In genomic region chr5:138491284-138491648, GRCh38 we compare ENCODE assay signal across 8 cellular contexts. TPM values are rescaled to one million over a fixed set of nuclear protein-coding genes. Genes with fewer than 3 reads are reported as not detected.
DNase-seq lines count a peak whose midpoint lies in the region; ATAC-seq, FAIRE-seq and TF ChIP-seq lines count a peak whose summit lies in the region.

No MANE protein-coding gene starts in this region.

- DNase-seq in AG04449 (ENCODE audit: low read depth, low spot score) (no peak), HCT116 (ENCODE audit: low read depth, low spot score) (no peak), bronchial epithelial cell (ENCODE audit: low read depth) (no peak), NCI-H446 (lab: John Stamatoyannopoulos, UW) (no peak), ureter (ENCODE audit: low spot score) (no peak), hepatic stellate cell (ENCODE audit: low spot score) (no peak)

- no peaks in the 10 kb centered on the region for H4K20me1 ChIP-seq in HCT116 (ENCODE audit: insufficient read depth)

- TF ChIP-seq RAD21 in HCT116 (IDR thresholded peaks at IDR 0.05; ENCODE audit: low read depth), result no peak

- no peaks in the 10 kb centered on the region for H3K79me2 ChIP-seq in HCT116 (ENCODE audit: insufficient read depth, low read length)

- no peaks in the 10 kb centered on the region for H3K36me3 ChIP-seq in HCT116 (ENCODE audit: control insufficient read depth in 1 of 2, insufficient read depth in 2 of 2, low read length in 2 of 2)
- H3K36me3 ChIP-seq in bronchial epithelial cell (ENCODE audit: control insufficient read depth, insufficient read depth, low read length), result no peaks in the 10 kb centered on the region
- H3K36me3 ChIP-seq in mucosa of stomach (ENCODE audit: control insufficient read depth, insufficient read depth, low read length), result no peaks in the 10 kb centered on the region

- ATAC-seq in HCT116 (no peak), HG03457 (IDR thresholded peaks at IDR 0.05; ENCODE audit: unreplicated experiment) (no peak)

- peak overlapping the region; percentile 60; the same call in 1 of the 2 replicates for H3K27ac ChIP-seq in HCT116 (ENCODE audit: low read depth, low read length)

- RAD21 ChIA-PET in HCT116 (lab: Charles Lee; ENCODE audit: low non-redundant PET in 1 of 2, low total read pairs in 2 of 2, uncharacterized antibody in 2 of 2, unreplicated experiment in 2 of 2), result no interaction called here

- H3K9me2 ChIP-seq in HCT116 (ENCODE audit: insufficient read depth), result no peaks in the 10 kb centered on the region

- TF ChIP-seq CTCF in AG04449 (IDR thresholded peaks at IDR 0.05; ENCODE audit: insufficient read depth, low read length, missing control alignments), result no peak
- no peak for TF ChIP-seq CTCF in HCT116 (IDR thresholded peaks at IDR 0.05 in 2 of 3, conservative IDR thresholded peaks at IDR 0.05 in 1 of 3; ENCODE audit: borderline replicate concordance in 1 of 3, insufficient read depth in 1 of 3, low read depth in 2 of 3, low read length in 2 of 3)
- no peak for TF ChIP-seq CTCF in bronchial epithelial cell (IDR thresholded peaks at IDR 0.05; ENCODE audit: insufficient read depth, low read length, severe bottlenecking)

- POLR2A ChIA-PET in AG04449 (lab: Yijun Ruan, JAX) (no interaction called here), HCT116 (lab: Charles Lee) (interaction anchor here (1.2 kb wide), 1 partner anchor 26 kb away, joined by 5 read pairs; the partner anchor contains the start of gene EGR1)

- H3K9me3 ChIP-seq in HCT116 (ENCODE audit: control insufficient read depth in 1 of 2, insufficient read depth in 1 of 2, low read depth in 1 of 2, low read length in 2 of 2), result no peaks in the 10 kb centered on the region
- H3K9me3 ChIP-seq in mucosa of stomach (ENCODE audit: control insufficient read depth, low read length), result no peaks in the 10 kb centered on the region

- TF ChIP-seq POLR2A in HCT116 (IDR thresholded peaks at IDR 0.05; ENCODE audit: borderline replicate concordance, extremely low read depth, insufficient read depth, insufficient read length), result no peak

- H3K4me1 ChIP-seq in HCT116 (ENCODE audit: control insufficient read depth in 1 of 2, insufficient read depth in 2 of 2, low read length in 2 of 2) (peaks cover 20 to 53% of the 10 kb centered on the region in 2 experiments), mucosa of stomach (ENCODE audit: control insufficient read depth, insufficient read depth, low read length) (peaks cover 42% of the 10 kb centered on the region)

- CTCF ChIA-PET in AG04449 (lab: Yijun Ruan, JAX), result interaction anchor here (0.5 to 2.8 kb wide), 3 partner anchors 9 to 27 kb away, joined by 3 to 19 read pairs (median 5); partner anchors contain the start of gene EGR1
- CTCF ChIA-PET in HCT116 (lab: Charles Lee), result no interaction called here

- peak overlapping the region; percentile 77 for H3K4me2 ChIP-seq in HCT116 (ENCODE audit: low read length)

- BruUV-seq in HCT116 (replicated peaks; lab: Mats Ljungman, UMichigan), result no TSS peak

- intact Hi-C loops in HCT116 (cut with micrococcal nuclease), result no loop called here

- H3K9ac ChIP-seq in HCT116 (ENCODE audit: low read length), result peak overlapping the region; percentile 64
- peak overlapping the region; percentile 65 for H3K9ac ChIP-seq in mucosa of stomach (ENCODE audit: low read length)

- no peak for FAIRE-seq in bronchial epithelial cell (lab: Jason Lieb, UNC)

- H3K4me3 ChIP-seq in AG04449 (ENCODE audit: low read depth, low read length) (peak overlapping the region; percentile 62), HCT116 (replicated peaks in 1 of 2; ENCODE audit: low read depth in 1 of 2, low read length in 2 of 2) (peak overlapping the region; percentile 44 to 56), bronchial epithelial cell (ENCODE audit: low read depth, low read length) (peak overlapping the region; percentile 51), mucosa of stomach (ENCODE audit: low read length) (no peak overlapping the region)

- H2AFZ ChIP-seq in HCT116 (ENCODE audit: low read depth, low read length, poor library complexity, severe bottlenecking), result no peak overlapping the region

- H3K27me3 ChIP-seq in HCT116 (ENCODE audit: insufficient read depth, low read length) (no peaks in the 10 kb centered on the region), bronchial epithelial cell (ENCODE audit: control insufficient read depth, insufficient read depth, low read length) (no peaks in the 10 kb centered on the region), mucosa of stomach (ENCODE audit: control insufficient read depth, insufficient read depth, low read length) (peaks cover 22% of the 10 kb centered on the region)

TF ChIP-seq in HCT116, 20 proteins besides CTCF, POLR2A, EP300 and RAD21:
- TF ChIP-seq ZFX (IDR thresholded peaks at IDR 0.05) (no peak), FOSL1 (IDR thresholded peaks at IDR 0.05; ENCODE audit: low read depth) (no peak), ZBTB33 (IDR thresholded peaks at IDR 0.05; ENCODE audit: extremely low read depth, insufficient replicate concordance, low read length) (no peak)

RNA-seq across cellular contexts. Expression of gene EGR1, which starts 26.0 kb away (rescaled TPM):
- 173 TPM for total RNA-seq in HCT116 (2021; ENCODE audit: unreplicated experiment)
- 403 and 469 TPM in 2 replicates for polyA plus RNA-seq in HCT116 (2012)
- total RNA-seq in bronchial epithelial cell, result 6.1 and 9.0 TPM in 2 replicates
- 41.6 TPM for total RNA-seq in ureter

RNA-seq across cellular contexts. Expression of gene ETF1, which starts 51.8 kb away (rescaled TPM):
- 178 TPM for total RNA-seq in HCT116 (2021; ENCODE audit: unreplicated experiment)
- polyA plus RNA-seq in HCT116 (2012), result 64.7 and 84.1 TPM in 2 replicates
- total RNA-seq in bronchial epithelial cell, result 173 and 183 TPM in 2 replicates
- 112 TPM for total RNA-seq in ureter

RNA-seq across cellular contexts. Expression of gene REEP2, which starts 52.4 kb away (rescaled TPM):
- 4.9 TPM for total RNA-seq in HCT116 (2021; ENCODE audit: unreplicated experiment)
- 4.7 and 5.0 TPM in 2 replicates for polyA plus RNA-seq in HCT116 (2012)
- 2.4 and 4.5 TPM in 2 replicates for total RNA-seq in bronchial epithelial cell
- total RNA-seq in ureter, result 7.0 TPM
